Comparison of ENCODE assay signal across 27 cellular contexts in the genomic region with DNA sequence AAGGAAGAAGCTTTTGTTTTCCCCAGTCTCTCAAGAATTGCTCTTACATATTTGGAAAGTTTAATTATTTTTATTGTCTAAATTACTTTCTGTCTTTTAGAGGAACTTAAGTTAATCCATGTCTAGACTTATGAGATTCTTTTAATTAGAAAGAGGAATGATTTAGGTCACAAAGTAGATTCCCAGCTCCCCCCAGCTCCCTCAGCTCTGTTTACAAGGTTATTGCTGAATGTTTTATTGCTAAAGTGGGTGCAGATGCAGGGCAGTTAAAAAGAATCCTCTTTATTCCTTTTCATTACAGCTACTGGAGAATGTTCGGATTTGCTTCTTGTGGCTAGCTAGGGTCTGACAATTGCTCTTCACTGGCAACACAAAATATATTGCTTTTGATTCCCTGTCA. TPM values are rescaled to one million over a fixed set of nuclear protein-coding genes. Genes with fewer than 3 reads are reported as not detected.
"Had no signal": no experiment of that assay in that cellular context is flagged by ENCODE, and none has a peak within 500 bp of the region (broad histone marks: within the 10 kb centered on the region; RNA-seq: fewer than 3 reads in every experiment).

No MANE protein-coding gene starts in this region.

- DNase-seq: activated CD4-positive, alpha-beta T cell treated with anti-CD3 and anti-CD28 coated beads for 48 hours; activated CD4-positive, alpha-beta T cell treated with anti-CD3 and anti-CD28 coated beads, Interleukin-2, amount 50 U/mL, for 4 hours; activated CD4-positive, CD25-positive, alpha-beta regulatory T cell treated with anti-CD3 and anti-CD28 coated beads, Interleukin-2, amount 50 U/mL, for 72 hours; activated CD8-positive, alpha-beta memory T cell treated with anti-CD3 and anti-CD28 coated beads, Interleukin-2, amount 50 U/mL, for 48 hours; activated CD8-positive, alpha-beta T cell treated with anti-CD3 and anti-CD28 coated beads, Interleukin-2, amount 10 ng/mL, durations not matched to agents 7 days and 5 days; activated naive CD4-positive, alpha-beta T cell; activated T-cell treated with anti-CD3 and anti-CD28 coated beads, Interleukin-2, amount 50 U/mL, for 1 hour; amniotic stem cell; body of pancreas; Kasumi-1; NCI-H1105 treated with DMSO at 0.1 percent for 48 hours; NCI-H1436 treated with DMSO at 0.1 percent for 48 hours; NCI-H187; NCI-H2081 treated with DMSO at 0.1 percent for 48 hours; NCI-H2171 treated with DMSO at 0.1 percent for 48 hours; NCI-H345; NCI-H510A; NCI-H526 treated with DMSO at 0.1 percent for 48 hours; NCI-H82; Right ventricle myocardium superior; SJCRH30; T-helper 17 cell; T-helper 9 cell had no signal

- H3K4me3 ChIP-seq: ascending aorta, body of pancreas, SJCRH30 had no signal

- H3K9me3 ChIP-seq: ascending aorta, body of pancreas, SJCRH30 had no signal

- H3K27me3 ChIP-seq: ascending aorta, body of pancreas, SJCRH30 had no signal

- H3K36me3 ChIP-seq: ascending aorta, SJCRH30 had no signal

- H3K27ac ChIP-seq: ascending aorta, body of pancreas, RWPE1, SJCRH30 had no signal

- H3K4me1 ChIP-seq: ascending aorta, body of pancreas, SJCRH30 had no signal

- ATAC-seq: activated CD8-positive, alpha-beta T cell treated with anti-CD3 and anti-CD28 coated beads, Interleukin-2, amount 10 ng/mL, durations not matched to agents 7 days and 5 days; body of pancreas; T-helper 17 cell; WTC11 had no signal

RNA-seq across cellular contexts. Expression of a gene that starts 33.7 kb away (rescaled TPM):
- total RNA-seq: activated CD8-positive, alpha-beta T cell treated with anti-CD3 and anti-CD28 coated beads, Interleukin-2, amount 10 ng/mL, durations not matched to agents 7 days and 5 days; ascending aorta; OCI-LY7; Right ventricle myocardium superior; T-helper 17 cell; WTC11 had no signal
